In genomic region chr7:64307254-64308018, GRCh38 we compare ENCODE assay signal across 8 cellular contexts.
A peak's percentile ranks its signal among the peaks of the same experiment; 100 is the strongest.
DNase-seq lines count a peak whose midpoint lies in the region; ATAC-seq lines count a peak whose summit lies in the region.

No MANE protein-coding gene starts in this region.

- peak overlapping the region; percentile 76 to 97 for H3K9ac ChIP-seq in mucosa of rectum (ENCODE audit: low read depth in 1 of 2, low read length in 2 of 2)

- no peaks in the 10 kb centered on the region for H3K9me3 Mint-ChIP-seq in effector memory CD8-positive, alpha-beta T cell
- no peaks in the 10 kb centered on the region for H3K9me3 Mint-ChIP-seq in stimulated activated effector memory CD8-positive, alpha-beta T cell treated with anti-CD3 and anti-CD28 coated beads, Interleukin-12 subunit alpha, Interleukin-12 subunit beta, amount 100 ng/mL, for 72 hours

- H3K4me3 ChIP-seq in mucosa of rectum (ENCODE audit: low read length in 2 of 2): peak overlapping the region; percentile 86 to 91

- peak overlapping the region; percentile 100 for H3K4me3 Mint-ChIP-seq in effector memory CD8-positive, alpha-beta T cell
- peak overlapping the region; percentile 96 for H3K4me3 Mint-ChIP-seq in stimulated activated effector memory CD8-positive, alpha-beta T cell treated with anti-CD3 and anti-CD28 coated beads, Interleukin-12 subunit alpha, Interleukin-12 subunit beta, amount 100 ng/mL, for 72 hours

- H3K27me3 Mint-ChIP-seq in effector memory CD8-positive, alpha-beta T cell: no peaks in the 10 kb centered on the region

- no peaks in the 10 kb centered on the region for H3K27me3 ChIP-seq in mucosa of rectum (ENCODE audit: control insufficient read depth in 2 of 2, insufficient read depth in 2 of 2, low read length in 2 of 2)

- peak overlapping the region; percentile 77 to 84 for H3K27ac ChIP-seq in mucosa of rectum (ENCODE audit: low read depth in 2 of 2, low read length in 2 of 2)

- H3K9me3 ChIP-seq in mucosa of rectum (ENCODE audit: control insufficient read depth in 2 of 2, low read length in 2 of 2): no peaks in the 10 kb centered on the region

- peaks cover 5 to 8% of the 10 kb centered on the region in 2 donors for H3K4me1 ChIP-seq in mucosa of rectum (ENCODE audit: control insufficient read depth in 2 of 2, insufficient read depth in 2 of 2, low read length in 2 of 2)

- DNase-seq in AG08395 (ENCODE audit: low spot score) (peak; percentile 91), NCI-H524 (lab: John Stamatoyannopoulos, UW) (peak; percentile 91 to 98)
- peak; percentile 95 for DNase-seq in activated CD8-positive, alpha-beta memory T cell treated with anti-CD3 and anti-CD28 coated beads for 24 hours
- peak; percentile 90 to 93 (median 90) for DNase-seq in effector memory CD8-positive, alpha-beta T cell
- peak; percentile 66 to 93 for DNase-seq in stimulated activated effector memory CD8-positive, alpha-beta T cell treated with anti-CD3 and anti-CD28 coated beads, Interleukin-12 subunit alpha, Interleukin-12 subunit beta, amount 100 ng/mL, for 72 hours (ENCODE audit: low spot score in 2 of 2)

- no peaks in the 10 kb centered on the region for H3K36me3 ChIP-seq in mucosa of rectum (ENCODE audit: control insufficient read depth in 2 of 2, insufficient read depth in 2 of 2, low read length in 2 of 2)

- ATAC-seq in GM18861 (IDR thresholded peaks at IDR 0.05; ENCODE audit: unreplicated experiment) (peak; percentile 99), HG03108 (IDR thresholded peaks at IDR 0.05; ENCODE audit: unreplicated experiment) (peak; percentile 98)
- peak; percentile 98 for ATAC-seq in effector memory CD8-positive, alpha-beta T cell (replicated peaks)
- peak; percentile 99 for ATAC-seq in stimulated activated effector memory CD8-positive, alpha-beta T cell treated with anti-CD3 and anti-CD28 coated beads, Interleukin-12 subunit alpha, Interleukin-12 subunit beta, amount 100 ng/mL, for 72 hours

- H3K27ac Mint-ChIP-seq in effector memory CD8-positive, alpha-beta T cell: peak overlapping the region; percentile 99 to 100
- H3K27ac Mint-ChIP-seq in stimulated activated effector memory CD8-positive, alpha-beta T cell treated with anti-CD3 and anti-CD28 coated beads, Interleukin-12 subunit alpha, Interleukin-12 subunit beta, amount 100 ng/mL, for 72 hours: peak overlapping the region; percentile 96

- H3K4me1 Mint-ChIP-seq in effector memory CD8-positive, alpha-beta T cell (ENCODE audit: low read depth in 2 of 2): peaks cover 19 to 21% of the 10 kb centered on the region in 2 donors
- peaks cover 21% of the 10 kb centered on the region for H3K4me1 Mint-ChIP-seq in stimulated activated effector memory CD8-positive, alpha-beta T cell treated with anti-CD3 and anti-CD28 coated beads, Interleukin-12 subunit alpha, Interleukin-12 subunit beta, amount 100 ng/mL, for 72 hours

- peaks cover 4% of the 10 kb centered on the region for H3K36me3 Mint-ChIP-seq in effector memory CD8-positive, alpha-beta T cell (ENCODE audit: insufficient read depth)
- peaks cover 12% of the 10 kb centered on the region for H3K36me3 Mint-ChIP-seq in stimulated activated effector memory CD8-positive, alpha-beta T cell treated with anti-CD3 and anti-CD28 coated beads, Interleukin-12 subunit alpha, Interleukin-12 subunit beta, amount 100 ng/mL, for 72 hours

Comparison
In these comparisons a context has a peak if more than half of its experiments do, and no peak if none do; other contexts are left out.
1. Peak in every context shown above with its lines: DNase-seq, ATAC-seq, H3K4me3 ChIP-seq and H3K27ac ChIP-seq.